ENCODE assay signal across 11 cellular contexts in the genomic region with DNA sequence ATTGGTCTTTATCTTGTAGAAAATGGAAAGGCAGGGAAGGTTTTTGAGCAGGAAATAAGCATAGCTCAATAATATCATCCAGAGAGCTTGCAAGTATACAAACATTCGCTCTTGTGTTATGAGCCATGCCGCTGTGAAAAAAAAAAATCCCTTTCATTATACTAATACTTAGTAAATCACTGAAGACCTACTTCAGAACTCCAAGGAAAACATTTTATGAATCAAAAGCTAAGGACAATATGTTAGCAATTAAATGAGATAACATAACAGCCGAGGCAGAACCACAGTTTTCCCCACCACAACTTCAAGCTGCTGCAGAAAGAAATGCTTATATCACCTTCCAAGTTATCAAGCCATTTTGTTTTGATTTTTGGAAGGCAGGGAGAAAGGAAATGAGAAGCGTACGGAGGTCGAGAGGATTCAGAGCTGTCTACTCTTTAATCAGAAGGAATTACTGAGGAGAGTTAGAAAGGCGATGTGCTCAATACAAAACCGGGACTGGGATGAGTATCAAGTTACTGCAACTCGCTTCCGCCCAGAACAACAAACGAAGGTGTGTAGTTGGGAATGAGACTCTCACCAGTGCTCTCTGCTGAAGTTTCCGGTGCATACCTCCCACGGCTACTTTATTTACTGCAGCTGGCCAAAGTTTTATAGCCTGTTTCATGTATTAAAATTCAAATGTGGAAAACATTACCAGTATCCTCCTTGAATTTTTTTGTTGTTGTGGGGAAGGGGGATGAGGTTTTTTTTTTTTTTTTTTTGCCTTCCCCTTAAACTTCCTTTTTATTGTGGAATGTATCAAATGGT.
DNase-seq lines count a peak whose midpoint lies in the region; ATAC-seq and TF ChIP-seq lines count a peak whose summit lies in the region.
"Had no signal": no experiment of that assay in that cellular context is flagged by ENCODE, and none has a peak within 500 bp of the region (broad histone marks: within the 10 kb centered on the region; RNA-seq: fewer than 3 reads in every experiment).

No MANE protein-coding gene starts in this region.

- no peak overlapping the region; the same call in 1 of the 2 replicates for H3K4me3 ChIP-seq in AG09309 (ENCODE audit: control insufficient read depth, low read depth, low read length)
- no peak overlapping the region for H3K4me3 ChIP-seq in IMR-90 (ENCODE audit: insufficient read depth, low read depth, low read length)
- peak overlapping the region in 7 of 59 donors; percentile 1 to 20 (median 10) for H3K4me3 ChIP-seq in dorsolateral prefrontal cortex
- H3K4me3 ChIP-seq in stomach, result no peak overlapping the region

- H3K9ac ChIP-seq in IMR-90 (ENCODE audit: low read depth, low read length), result no peak overlapping the region

- WGBS in IMR-90 (ENCODE audit: extremely low coverage in 2 of 2, insufficient read length in 1 of 2), 2 experiments, result 20% methylated on average over 1 of the region's 13 CpGs; no CpG with 5 or more reads in 1 of the 2 experiments
- WGBS in stomach, 5 donors, result 28 to 49% (median 35%) methylated on average over 13 of the region's 13 CpGs

- H3K9me3 ChIP-seq in IMR-90 (ENCODE audit: control insufficient read depth, insufficient read depth, low read length), result peaks cover 2% of the 10 kb centered on the region; the same call in 1 of the 2 replicates
- H3K9me3 ChIP-seq in stomach, result no peaks in the 10 kb centered on the region

- TF ChIP-seq POLR2A in IMR-90 (IDR thresholded peaks at IDR 0.05; ENCODE audit: low read depth, low read length) (no peak), stomach (IDR thresholded peaks at IDR 0.05) (no peak)

- H3K4me1 Mint-ChIP-seq in naive B cell, result peaks cover 29 to 51% (median 32%) of the 10 kb centered on the region in 3 donors

- peaks cover 33 to 39% of the 10 kb centered on the region in 2 donors for H3K36me3 Mint-ChIP-seq in naive B cell

- H3K4me1 ChIP-seq in IMR-90 (ENCODE audit: control insufficient read depth, insufficient read depth, low read length), result peaks cover 11% of the 10 kb centered on the region
- H3K4me1 ChIP-seq in stomach, result peaks cover 0 to 25% (median 12%) of the 10 kb centered on the region in 4 donors

- no peak overlapping the region; the same call in 1 of the 2 replicates for H4K5ac ChIP-seq in IMR-90 (ENCODE audit: low read depth, low read length)

- CTCF ChIA-PET in IMR-90 (lab: Yijun Ruan, JAX), result interaction anchor here (0.7 to 1.0 kb wide), 2 partner anchors 22 to 988 kb away, joined by 3 read pairs; no protein-coding TSS in a partner anchor

- TF ChIP-seq CTCF in AG09309 (IDR thresholded peaks at IDR 0.05; ENCODE audit: control insufficient read depth, insufficient read depth, low read depth, low read length, missing control alignments) (no peak), IMR-90 (conservative IDR thresholded peaks at IDR 0.05; ENCODE audit: low read depth, low read length) (no peak), dorsolateral prefrontal cortex (IDR thresholded peaks at IDR 0.05 in 54 of 56, conservative IDR thresholded peaks at IDR 0.05 in 2 of 56; ENCODE audit: low read depth in 1 of 56, partially characterized antibody in 56 of 56) (no peak), stomach (IDR thresholded peaks at IDR 0.05) (no peak)

- H2BK15ac ChIP-seq in IMR-90 (ENCODE audit: low read depth, low read length), result no peak overlapping the region

- no peak overlapping the region for H3K14ac ChIP-seq in IMR-90 (replicated peaks; ENCODE audit: low read depth, low read length)

- TF ChIP-seq RAD21 in IMR-90 (IDR thresholded peaks at IDR 0.05; ENCODE audit: low read length), result no peak

- no peak overlapping the region for H3K27ac ChIP-seq in IMR-90 (ENCODE audit: insufficient read depth, low read length)
- peak overlapping the region in 47 of 59 donors; percentile 0 to 77 (median 45) for H3K27ac ChIP-seq in dorsolateral prefrontal cortex
- H3K27ac ChIP-seq in stomach, result peak overlapping the region in 2 of 5 donors; percentile 6 to 28

- no peak overlapping the region for H3K18ac ChIP-seq in IMR-90 (ENCODE audit: low read depth, low read length)

- no peak overlapping the region for H2AK5ac ChIP-seq in IMR-90 (ENCODE audit: low read depth, low read length)

- H3K27ac Mint-ChIP-seq in naive B cell, result peak overlapping the region in 4 of 6 donors; percentile 9 to 82 (median 63)

- no peak overlapping the region for H3K56ac ChIP-seq in IMR-90 (ENCODE audit: extremely low read depth, insufficient read depth, low read length)

- H3K36me3 ChIP-seq in IMR-90 (ENCODE audit: control insufficient read depth, insufficient read depth, low read length) (peaks cover 12% of the 10 kb centered on the region), stomach (peaks cover 0 to 22% (median 16%) of the 10 kb centered on the region in 4 donors)

- H2BK5ac ChIP-seq in IMR-90 (ENCODE audit: low read depth, low read length, poor library complexity, severe bottlenecking), result peak overlapping the region; percentile 17

- TF ChIP-seq EP300 in stomach (IDR thresholded peaks at IDR 0.05), result no peak

- in situ Hi-C loops in IMR-90 (cut with MboI; ENCODE audit: low sequenced_read_pairs), result no loop called here

- peak; percentile 55 for DNase-seq in AG09309 (ENCODE audit: low read depth)
- peak; percentile 38 for DNase-seq in IMR-90
- DNase-seq in dorsolateral prefrontal cortex, result no peak
- DNase-seq in naive B cell, result no peak
- no peak for DNase-seq in stomach
- DNase-seq: central memory CD4-positive, alpha-beta T cell; NCI-H446; stimulated activated CD4-positive, alpha-beta T cell treated with anti-CD3 and anti-CD28 coated beads, Interleukin-4, amount 100 ng/mL, for 4 hours had no signal

- H2AFZ ChIP-seq in IMR-90 (replicated peaks; ENCODE audit: low read length, poor library complexity), result peak overlapping the region; percentile 24

- H4K91ac ChIP-seq in IMR-90 (ENCODE audit: insufficient read depth, low read depth, low read length), result no peak overlapping the region

- peaks cover 7 to 38% of the 10 kb centered on the region in 2 experiments; a peak in 2 of 4 replicates for H3K79me1 ChIP-seq in IMR-90 (ENCODE audit: low read depth in 1 of 2, low read length in 2 of 2)

- H2BK20ac ChIP-seq in IMR-90 (ENCODE audit: low read depth, low read length), result no peak overlapping the region

- H3K23ac ChIP-seq in IMR-90 (ENCODE audit: low read depth, low read length), result peak overlapping the region; percentile 46

- dilution Hi-C loops in IMR-90 (cut with HindIII; ENCODE audit: low sequenced_read_pairs, unreplicated experiment), result no loop called here

- no peaks in the 10 kb centered on the region for H4K20me1 ChIP-seq in IMR-90 (ENCODE audit: insufficient read depth, low read length)

- H3K27me3 Mint-ChIP-seq in naive B cell, result no peaks in the 10 kb centered on the region

- intact Hi-C loops in IMR-90 (cut with micrococcal nuclease) (no loop called here), dorsolateral prefrontal cortex (cut with DNase I) (no loop called here), stomach (cut with DNase I; ENCODE audit: low total_unique reads) (no loop called here)

- H4K8ac ChIP-seq in IMR-90 (ENCODE audit: low read depth in 2 of 2, low read length in 2 of 2), result peak overlapping the region in 1 of 2 experiments; percentile 46; a peak in 2 of 4 replicates

- no peak overlapping the region for H2AK9ac ChIP-seq in IMR-90 (replicated peaks; ENCODE audit: low read depth, low read length, poor library complexity)

- no TSS peak for BruUV-seq in IMR-90 (replicated peaks; lab: Mats Ljungman, UMichigan)

- no peak overlapping the region for H2BK120ac ChIP-seq in IMR-90 (ENCODE audit: low read depth, low read length)

- H3K4me3 Mint-ChIP-seq in naive B cell, result peak overlapping the region in 1 of 8 donors; percentile 16

- POLR2A ChIA-PET in IMR-90 (lab: Charles Lee; ENCODE audit: unreplicated experiment), result no interaction called here

- H3K27me3 ChIP-seq in IMR-90 (ENCODE audit: control insufficient read depth, insufficient read depth, low read length), result no peaks in the 10 kb centered on the region
- no peaks in the 10 kb centered on the region for H3K27me3 ChIP-seq in dorsolateral prefrontal cortex
- no peaks in the 10 kb centered on the region for H3K27me3 ChIP-seq in stomach

- H3K4me2 ChIP-seq in IMR-90 (ENCODE audit: low read depth, low read length), result peak overlapping the region; percentile 78

- no peaks in the 10 kb centered on the region for H3K9me3 Mint-ChIP-seq in naive B cell

- ATAC-seq in IMR-90 (ENCODE audit: low read depth) (peak; percentile 44), naive B cell (ENCODE audit: low read depth in 2 of 2) (no peak), HG03442 (IDR thresholded peaks at IDR 0.05; ENCODE audit: unreplicated experiment) (no peak), GM21529 (IDR thresholded peaks at IDR 0.05; ENCODE audit: unreplicated experiment) (no peak), HG03108 (IDR thresholded peaks at IDR 0.05; ENCODE audit: unreplicated experiment) (no peak)

- H3K9me1 ChIP-seq in IMR-90 (ENCODE audit: insufficient read depth, low read length), result peaks cover 7% of the 10 kb centered on the region

- H3K4ac ChIP-seq in IMR-90 (ENCODE audit: low read depth, low read length), result no peak overlapping the region

TF ChIP-seq in IMR-90, 13 proteins besides CTCF, POLR2A, EP300 and RAD21 (continues in another document):
- TF ChIP-seq MAFK (IDR thresholded peaks at IDR 0.05; ENCODE audit: low read depth, low read length), result no peak
- TF ChIP-seq, protein P1, sequence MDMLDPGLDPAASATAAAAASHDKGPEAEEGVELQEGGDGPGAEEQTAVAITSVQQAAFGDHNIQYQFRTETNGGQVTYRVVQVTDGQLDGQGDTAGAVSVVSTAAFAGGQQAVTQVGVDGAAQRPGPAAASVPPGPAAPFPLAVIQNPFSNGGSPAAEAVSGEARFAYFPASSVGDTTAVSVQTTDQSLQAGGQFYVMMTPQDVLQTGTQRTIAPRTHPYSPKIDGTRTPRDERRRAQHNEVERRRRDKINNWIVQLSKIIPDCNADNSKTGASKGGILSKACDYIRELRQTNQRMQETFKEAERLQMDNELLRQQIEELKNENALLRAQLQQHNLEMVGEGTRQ (IDR thresholded peaks at IDR 0.05; ENCODE audit: low read depth, low read length), result no peak
- TF ChIP-seq RFX5 (IDR thresholded peaks at IDR 0.05; ENCODE audit: low read depth, low read length), result no peak
- TF ChIP-seq, protein P2, sequence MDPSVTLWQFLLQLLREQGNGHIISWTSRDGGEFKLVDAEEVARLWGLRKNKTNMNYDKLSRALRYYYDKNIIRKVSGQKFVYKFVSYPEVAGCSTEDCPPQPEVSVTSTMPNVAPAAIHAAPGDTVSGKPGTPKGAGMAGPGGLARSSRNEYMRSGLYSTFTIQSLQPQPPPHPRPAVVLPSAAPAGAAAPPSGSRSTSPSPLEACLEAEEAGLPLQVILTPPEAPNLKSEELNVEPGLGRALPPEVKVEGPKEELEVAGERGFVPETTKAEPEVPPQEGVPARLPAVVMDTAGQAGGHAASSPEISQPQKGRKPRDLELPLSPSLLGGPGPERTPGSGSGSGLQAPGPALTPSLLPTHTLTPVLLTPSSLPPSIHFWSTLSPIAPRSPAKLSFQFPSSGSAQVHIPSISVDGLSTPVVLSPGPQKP (IDR thresholded peaks at IDR 0.05; ENCODE audit: borderline replicate concordance, low read depth, low read length), result no peak
- TF ChIP-seq BHLHE40 (IDR thresholded peaks at IDR 0.05; ENCODE audit: low read depth, low read length), result no peak
- no peak for TF ChIP-seq MAZ (IDR thresholded peaks at IDR 0.05; ENCODE audit: borderline replicate concordance, low read depth, low read length)
- no peak for TF ChIP-seq FOS (IDR thresholded peaks at IDR 0.05; ENCODE audit: low read depth, low read length)
- TF ChIP-seq SMC3 (IDR thresholded peaks at IDR 0.05; ENCODE audit: low read depth, low read length), result no peak

Comparison
In these comparisons a context has a peak if more than half of its experiments do, and no peak if none do; other contexts are left out.
1. DNase-seq: peak in AG09309 (single experiment) and IMR-90 (single experiment); none in dorsolateral prefrontal cortex (0 of 10), naive B cell (single experiment) and stomach (single experiment).